12 cellular contexts compared by ENCODE assay signal in genomic region chr10:70315276-70315675, GRCh38. TPM values are rescaled to one million over a fixed set of nuclear protein-coding genes. Genes with fewer than 3 reads are reported as not detected.
"Had no signal": no experiment of that assay in that cellular context is flagged by ENCODE, and none has a peak within 500 bp of the region (broad histone marks: within the 10 kb centered on the region; RNA-seq: fewer than 3 reads in every experiment).

No MANE protein-coding gene starts in this region.

- DNase-seq: GM23248, GOT3, H7, HFFc6, IMR-90, KG1 had no signal

- H2AFZ ChIP-seq: GM23248 had no signal

- H3K4me3 ChIP-seq: GM23248, HAP-1, K562 had no signal

- H3K4me1 ChIP-seq: HAP-1 had no signal

- H3K27ac ChIP-seq: GM23248, HL-60 had no signal

- H3K9me3 ChIP-seq: HAP-1 had no signal

- H3K9ac ChIP-seq: GM23248 had no signal

- ATAC-seq: HCT116, K562 had no signal

- FAIRE-seq: K562 had no signal

- H3K36me3 ChIP-seq: HAP-1 had no signal

RNA-seq across cellular contexts. Expression of gene NPFFR1, which starts 31.5 kb away (rescaled TPM):
- total RNA-seq: GM23248, H4, H7, HFFc6, HT1080, IMR-90 had no signal
- polyA plus RNA-seq: GM23248, IMR-90, K562 had no signal
